10 cellular contexts compared by ENCODE assay signal in genomic region chr22:40385041-40385782, GRCh38. TPM values are rescaled to one million over a fixed set of nuclear protein-coding genes. Genes with fewer than 3 reads are reported as not detected.
A peak's percentile ranks its signal among the peaks of the same experiment; 100 is the strongest.
DNase-seq lines count a peak whose midpoint lies in the region; TF ChIP-seq lines count a peak whose summit lies in the region.
"Had no signal": no experiment of that assay in that cellular context is flagged by ENCODE, and none has a peak within 500 bp of the region (broad histone marks: within the 10 kb centered on the region; RNA-seq: fewer than 3 reads in every experiment).

No MANE protein-coding gene starts in this region.

- no peak overlapping the region for H2AFZ ChIP-seq in mesenchymal stem cell (ENCODE audit: low read depth, low read length)

- H2BK120ac ChIP-seq in mesenchymal stem cell (ENCODE audit: low read depth, low read length) = no peak overlapping the region

- peak overlapping the region; percentile 74 to 90 (median 86) for H3K4me3 Mint-ChIP-seq in CD4-positive, alpha-beta memory T cell
- H3K4me3 Mint-ChIP-seq: nephron had no signal

- CTCF ChIA-PET in CD4-positive, alpha-beta memory T cell (lab: Charles Lee; ENCODE audit: partially characterized antibody) = interaction anchor here (1.0 to 1.5 kb wide), 6 partner anchors 14 to 103 kb away, joined by 3 to 6 read pairs (median 4); no protein-coding TSS in a partner anchor

- in situ Hi-C loops in ACHN (cut with HindIII; ENCODE audit: low pct_ligation_motif_present, low pct_unique_long_range_greater_than_20kb, low sequenced_read_pairs) = no loop called here

- H3K27me3 Mint-ChIP-seq in CD4-positive, alpha-beta memory T cell = no peaks in the 10 kb centered on the region

- no peak overlapping the region for H3K4ac ChIP-seq in mesenchymal stem cell (ENCODE audit: low read depth in 1 of 2, low read length in 2 of 2)

- no peaks in the 10 kb centered on the region for H3K9me3 ChIP-seq in CD4-positive, alpha-beta memory T cell (ENCODE audit: control insufficient read depth in 1 of 2, low read length in 2 of 2)
- no peaks in the 10 kb centered on the region for H3K9me3 ChIP-seq in mesenchymal stem cell (ENCODE audit: control insufficient read depth, low read length)
- H3K9me3 ChIP-seq: esophagus muscularis mucosa had no signal

- no peak overlapping the region for H2BK15ac ChIP-seq in mesenchymal stem cell (ENCODE audit: low read depth, poor library complexity, severe bottlenecking)

- peaks cover 25% of the 10 kb centered on the region for H3K4me1 ChIP-seq in CD4-positive, alpha-beta memory T cell (ENCODE audit: insufficient read depth, low read length)
- peaks cover 3% of the 10 kb centered on the region for H3K4me1 ChIP-seq in mesenchymal stem cell (ENCODE audit: control insufficient read depth, insufficient read depth, low read depth, low read length)

- H3K18ac ChIP-seq in mesenchymal stem cell (ENCODE audit: low read depth in 1 of 2, low read length in 2 of 2) = no peak overlapping the region

- peaks cover 40 to 66% (median 52%) of the 10 kb centered on the region in 4 donors for H3K4me1 Mint-ChIP-seq in CD4-positive, alpha-beta memory T cell

- H4K91ac ChIP-seq in mesenchymal stem cell (ENCODE audit: low read length) = no peak overlapping the region

- no peak overlapping the region for H2BK5ac ChIP-seq in mesenchymal stem cell (ENCODE audit: low read depth, low read length, poor library complexity, severe bottlenecking)

- no peak overlapping the region for H3K14ac ChIP-seq in mesenchymal stem cell (ENCODE audit: low read length in 2 of 2)

- H3K23ac ChIP-seq in mesenchymal stem cell (ENCODE audit: low read length in 2 of 2) = no peak overlapping the region

- H3K36me3 ChIP-seq in CD4-positive, alpha-beta memory T cell (ENCODE audit: insufficient read depth, low read length) = no peaks in the 10 kb centered on the region
- H3K36me3 ChIP-seq in mesenchymal stem cell (ENCODE audit: control insufficient read depth in 1 of 2, insufficient read depth in 2 of 2, low read depth in 1 of 2, low read length in 2 of 2) = peaks cover 0 to 5% of the 10 kb centered on the region in 2 experiments
- H3K36me3 ChIP-seq: esophagus muscularis mucosa had no signal

- peak; percentile 48 to 63 (median 60) for DNase-seq in CD4-positive, alpha-beta memory T cell
- peak in 1 of 2 experiments; percentile 57 for DNase-seq in HL-60 (ENCODE audit: low read depth in 1 of 2, low spot score in 1 of 2)
- DNase-seq in activated CD4-positive, alpha-beta T cell treated with anti-CD3 and anti-CD28 coated beads, Interleukin-2, amount 50 U/mL, for 1 hour = peak; percentile 12
- no peak for DNase-seq in mesenchymal stem cell
- no peak for DNase-seq in NCI-H2171 treated with DMSO at 0.1 percent for 48 hours (lab: John Stamatoyannopoulos, UW)
- DNase-seq in mesenteric fat pad (ENCODE audit: low spot score) = no peak
- no peak for DNase-seq in Ammon's horn (ENCODE audit: low spot score)
- no peak for DNase-seq in ACHN

- H3K27ac ChIP-seq in CD4-positive, alpha-beta memory T cell (ENCODE audit: low read depth, low read length) = peak overlapping the region; percentile 47
- peak overlapping the region; percentile 55 for H3K27ac ChIP-seq in HL-60 (replicated peaks)
- no peak overlapping the region for H3K27ac ChIP-seq in mesenchymal stem cell (ENCODE audit: low read length, poor library complexity, severe bottlenecking)
- H3K27ac ChIP-seq: esophagus muscularis mucosa had no signal

- H2AK5ac ChIP-seq in mesenchymal stem cell (ENCODE audit: low read length, severe bottlenecking) = no peak overlapping the region

- 97% methylated on average over 10 of the region's 10 CpGs for WGBS in mesenchymal stem cell

- H3K4me2 ChIP-seq in mesenchymal stem cell (ENCODE audit: low read length, poor library complexity, severe bottlenecking) = no peak overlapping the region

- intact Hi-C loops in CD4-positive, alpha-beta memory T cell (cut with micrococcal nuclease) = loop anchor here (1.0 kb wide), 2 partner anchors 15 kb away; partner anchors contain the start of gene SGSM3

- H3K36me3 Mint-ChIP-seq in CD4-positive, alpha-beta memory T cell = peaks cover 13 to 15% of the 10 kb centered on the region in 2 donors

- POLR2A ChIA-PET in CD4-positive, alpha-beta memory T cell (lab: Charles Lee; ENCODE audit: partially characterized antibody) = interaction anchor here (0.6 to 2.1 kb wide), 10 partner anchors 9 to 452 kb away, joined by 3 to 16 read pairs (median 4); partner anchors contain the start of gene SGSM3

- TF ChIP-seq CTCF in HL-60 (IDR thresholded peaks at IDR 0.05; ENCODE audit: insufficient read depth, low read length) = no peak

- no peaks in the 10 kb centered on the region for H3K9me3 Mint-ChIP-seq in CD4-positive, alpha-beta memory T cell
- H3K9me3 Mint-ChIP-seq: nephron had no signal

- H3K9ac ChIP-seq in mesenchymal stem cell (ENCODE audit: low read length) = peak overlapping the region; percentile 76

- peak overlapping the region; percentile 78 to 99 (median 93) for H3K27ac Mint-ChIP-seq in CD4-positive, alpha-beta memory T cell

- peaks cover 40% of the 10 kb centered on the region for H3K79me1 ChIP-seq in mesenchymal stem cell (replicated peaks; ENCODE audit: low read length, poor library complexity, severe bottlenecking)

- peak overlapping the region in 1 of 2 donors; percentile 31 for H3K4me3 ChIP-seq in CD4-positive, alpha-beta memory T cell (ENCODE audit: low read length in 2 of 2)
- H3K4me3 ChIP-seq in HL-60 (replicated peaks; ENCODE audit: insufficient read depth, low read length) (peak overlapping the region; percentile 5; the same call in 1 of the 2 replicates), mesenchymal stem cell (ENCODE audit: insufficient read depth in 1 of 2, low read depth in 1 of 2, low read length in 2 of 2) (no peak overlapping the region)
- H3K4me3 ChIP-seq: esophagus muscularis mucosa had no signal

- H2BK12ac ChIP-seq in mesenchymal stem cell (ENCODE audit: low read length in 2 of 2) = no peak overlapping the region

- no peak overlapping the region for H4K8ac ChIP-seq in mesenchymal stem cell (ENCODE audit: low read length)

- H3K27me3 ChIP-seq in CD4-positive, alpha-beta memory T cell (ENCODE audit: insufficient read depth, low read length) = no peaks in the 10 kb centered on the region
- H3K27me3 ChIP-seq in HL-60 (ENCODE audit: insufficient read depth, poor library complexity, severe bottlenecking) (no peaks in the 10 kb centered on the region), mesenchymal stem cell (ENCODE audit: control insufficient read depth in 1 of 2, insufficient read depth in 1 of 2, low read length in 2 of 2) (no peaks in the 10 kb centered on the region)
- H3K27me3 ChIP-seq: esophagus muscularis mucosa had no signal

RNA-seq across cellular contexts. Expression of gene SGSM3, which starts 14.8 kb away (rescaled TPM):
- total RNA-seq in CD4-positive, alpha-beta memory T cell = 10 to 100 TPM; 87.5 to 90.0 TPM
- polyA plus RNA-seq in CD4-positive, alpha-beta memory T cell = 10 to 100 TPM; 30.5 to 58.2 TPM
- polyA plus RNA-seq in mesenchymal stem cell (2013, experiment 1 of 2) = 38.5 TPM
- 36.6 TPM for polyA plus RNA-seq in mesenchymal stem cell (2013, experiment 2 of 2)
- 38.6 TPM for total RNA-seq in mesenteric fat pad

RNA-seq across cellular contexts. Expression of gene ADSL, which starts 38.9 kb away (rescaled TPM):
- 10 to 100 TPM; 63.3 to 81.1 TPM for total RNA-seq in CD4-positive, alpha-beta memory T cell
- polyA plus RNA-seq in CD4-positive, alpha-beta memory T cell = 100 to 1,000 TPM; 138 to 199 TPM
- polyA plus RNA-seq in mesenchymal stem cell (2013, experiment 1 of 2) = 69.3 TPM
- polyA plus RNA-seq in mesenchymal stem cell (2013, experiment 2 of 2) = 69.1 TPM
- total RNA-seq in mesenteric fat pad = 55.1 TPM

Comparison
In these comparisons a context has a peak if more than half of its experiments do, and no peak if none do; other contexts are left out.
1. DNase-seq: peak in CD4-positive, alpha-beta memory T cell (5 of 5) and activated CD4-positive, alpha-beta T cell treated with anti-CD3 and anti-CD28 coated beads, Interleukin-2, amount 50 U/mL, for 1 hour (single experiment); none in mesenchymal stem cell (single experiment), NCI-H2171 treated with DMSO at 0.1 percent for 48 hours (single experiment), mesenteric fat pad (single experiment), Ammon's horn (single experiment) and ACHN (single experiment).